16 cellular contexts compared by ENCODE assay signal in the genomic region with DNA sequence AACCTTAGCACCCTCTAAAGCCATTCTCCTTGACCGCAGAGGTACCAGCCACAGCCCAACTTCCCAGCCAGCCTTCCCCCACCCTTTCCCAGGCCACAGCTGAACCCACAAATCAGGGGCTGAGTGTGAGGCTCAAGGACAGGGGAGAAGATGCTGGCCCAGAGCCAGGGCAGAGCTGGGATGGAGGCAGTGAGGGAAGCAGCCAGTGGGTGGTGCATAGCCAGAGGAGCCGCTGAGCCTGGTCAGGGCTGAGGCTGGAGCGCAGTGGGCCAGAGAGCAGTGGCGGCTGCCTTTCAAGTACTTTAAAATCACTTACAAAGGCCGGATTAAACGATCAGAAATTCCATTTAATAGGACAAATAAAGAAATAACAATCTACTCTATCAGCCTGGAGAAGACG. TPM values are rescaled to one million over a fixed set of nuclear protein-coding genes. Genes with fewer than 3 reads are reported as not detected.
A peak's percentile ranks its signal among the peaks of the same experiment; 100 is the strongest.
DNase-seq lines count a peak whose midpoint lies in the region; ATAC-seq and TF ChIP-seq lines count a peak whose summit lies in the region.
"Had no signal": no experiment of that assay in that cellular context is flagged by ENCODE, and none has a peak within 500 bp of the region (broad histone marks: within the 10 kb centered on the region; RNA-seq: fewer than 3 reads in every experiment).

No MANE protein-coding gene starts in this region.

- no peaks in the 10 kb centered on the region for H3K36me3 ChIP-seq in fibroblast of lung (ENCODE audit: control insufficient read depth, insufficient read depth, low read length)

- no peak overlapping the region for H4K5ac ChIP-seq in H9 (ENCODE audit: insufficient read length, low read depth, low read length)

- H3T11ph ChIP-seq in H9 (ENCODE audit: low read length), result no peak overlapping the region

- TF ChIP-seq CTCF in H9 (conservative IDR thresholded peaks at IDR 0.05) (peak; percentile 20; the same call in 1 of the 3 replicates), fibroblast of lung (conservative IDR thresholded peaks at IDR 0.05 in 1 of 2, IDR thresholded peaks at IDR 0.05 in 1 of 2; ENCODE audit: low read depth in 1 of 2, low read length in 2 of 2) (no peak)

- H3K36me3 Mint-ChIP-seq in H9 (ENCODE audit: insufficient read depth in 1 of 3, low read depth in 3 of 3), result peaks cover 2 to 5% (median 2%) of the 10 kb centered on the region in 3 experiments; a peak in 5 of 7 replicates

- no peak overlapping the region for H3K23ac ChIP-seq in H9 (ENCODE audit: insufficient read length, low read depth, low read length)

- H3K4me3 ChIP-seq in fibroblast of lung (replicated peaks in 1 of 4; ENCODE audit: control extremely low read depth in 1 of 4, insufficient read depth in 1 of 4, low read depth in 3 of 4, low read length in 4 of 4), result no peak overlapping the region
- H3K4me3 ChIP-seq: smooth muscle cell had no signal

- no peaks in the 10 kb centered on the region for H4K20me1 ChIP-seq in H9 (ENCODE audit: control insufficient read depth, insufficient read depth, insufficient read length)
- H4K20me1 ChIP-seq in fibroblast of lung (ENCODE audit: control insufficient read depth, extremely low read depth, insufficient read depth, low read length), result no peaks in the 10 kb centered on the region

- H2BK5ac ChIP-seq in H9 (ENCODE audit: insufficient read length, low read length), result no peak overlapping the region

- H3K27me3 ChIP-seq in H9 (ENCODE audit: insufficient read depth, low read length) (no peaks in the 10 kb centered on the region; the same call in 1 of the 2 replicates), fibroblast of lung (ENCODE audit: control insufficient read depth, insufficient read depth, low read length) (no peaks in the 10 kb centered on the region)

- no peak overlapping the region for H3K18ac ChIP-seq in H9 (ENCODE audit: insufficient read length, low read depth, low read length)

- H3K4me1 ChIP-seq in H9 (ENCODE audit: insufficient read depth, low read length), result no peaks in the 10 kb centered on the region
- H3K4me1 ChIP-seq in fibroblast of lung (ENCODE audit: control insufficient read depth, extremely low read depth, insufficient read depth, low read length), result no peaks in the 10 kb centered on the region

- no peak for ATAC-seq in HG03439 (IDR thresholded peaks at IDR 0.05; ENCODE audit: unreplicated experiment)
- no peak for ATAC-seq in HG03159 (IDR thresholded peaks at IDR 0.05; ENCODE audit: unreplicated experiment)
- ATAC-seq: stimulated activated naive CD8-positive, alpha-beta T cell treated with anti-CD3 and anti-CD28 coated beads, Interleukin-15, amount 100 ng/mL, for 72 hours had no signal

- no peak overlapping the region for H2AK5ac ChIP-seq in H9 (ENCODE audit: insufficient read length, low read length)

- no peak overlapping the region for H2BK20ac ChIP-seq in H9 (ENCODE audit: low read depth, low read length, poor library complexity, severe bottlenecking)

- H3K56ac ChIP-seq in H9 (ENCODE audit: insufficient read length, low read depth, low read length), result no peak overlapping the region

- no peak overlapping the region for H3K27ac Mint-ChIP-seq in H9
- H3K27ac Mint-ChIP-seq: stimulated activated naive CD8-positive, alpha-beta T cell treated with anti-CD3 and anti-CD28 coated beads, Interleukin-15, amount 100 ng/mL, for 72 hours had no signal

- H3K4me1 Mint-ChIP-seq in H9, result peaks cover 9 to 13% of the 10 kb centered on the region in 2 experiments; a peak in 3 of 4 replicates
- H3K4me1 Mint-ChIP-seq: stimulated activated naive CD8-positive, alpha-beta T cell treated with anti-CD3 and anti-CD28 coated beads, Interleukin-15, amount 100 ng/mL, for 72 hours had no signal

- H3K23me2 ChIP-seq in H9 (ENCODE audit: insufficient read length, low read depth, low read length, poor library complexity, severe bottlenecking), result no peaks in the 10 kb centered on the region

- H4K8ac ChIP-seq in H9 (replicated peaks; ENCODE audit: insufficient read length, low read depth, low read length), result no peak overlapping the region

- H3K79me2 ChIP-seq in H9 (ENCODE audit: insufficient read depth, low read length) (no peaks in the 10 kb centered on the region; the same call in 1 of the 2 replicates), fibroblast of lung (ENCODE audit: control insufficient read depth, insufficient read depth, low read length) (no peaks in the 10 kb centered on the region)

- no peak overlapping the region for H2BK12ac ChIP-seq in H9 (ENCODE audit: insufficient read length, low read depth, low read length)

- no peaks in the 10 kb centered on the region for H3K9me3 Mint-ChIP-seq in H9
- H3K9me3 Mint-ChIP-seq: stimulated activated naive CD8-positive, alpha-beta T cell treated with anti-CD3 and anti-CD28 coated beads, Interleukin-15, amount 100 ng/mL, for 72 hours had no signal

- H4K91ac ChIP-seq in H9 (ENCODE audit: insufficient read length, low read depth, low read length), result no peak overlapping the region

- no peak overlapping the region for H2BK15ac ChIP-seq in H9 (ENCODE audit: low read depth, low read length)

- no peak overlapping the region for H3K9ac ChIP-seq in H9 (ENCODE audit: extremely low read depth, insufficient read length, low read length)
- no peak overlapping the region for H3K9ac ChIP-seq in fibroblast of lung (ENCODE audit: insufficient read depth, low read length)
- H3K9ac ChIP-seq: KMS-11 had no signal

- H3K9me3 ChIP-seq in H9 (ENCODE audit: control insufficient read depth, low read depth, low read length), result no peaks in the 10 kb centered on the region
- H3K9me3 ChIP-seq in fibroblast of lung (ENCODE audit: control insufficient read depth, insufficient read depth, low read depth, low read length), result no peaks in the 10 kb centered on the region

- no peak for DNase-seq in H9
- peak; percentile 56 for DNase-seq in NCI-H2227 (lab: John Stamatoyannopoulos, UW; ENCODE audit: unreplicated experiment)
- peak; percentile 3 to 5 for DNase-seq in fibroblast of lung (ENCODE audit: low read depth in 2 of 2)
- peak; percentile 56 for DNase-seq in retina
- DNase-seq in NCI-H187 treated with DMSO at 0.1 percent for 48 hours (lab: John Stamatoyannopoulos, UW), result no peak
- DNase-seq: activated CD4-positive, alpha-beta T cell treated with anti-CD3 and anti-CD28 coated beads for 1 hour; activated naive CD4-positive, alpha-beta T cell treated with anti-CD3 and anti-CD28 coated beads, Interleukin-2, amount 50 U/mL, for 16 hours; islet precursor cell; midbrain; NCI-H1694; stimulated activated naive CD8-positive, alpha-beta T cell treated with anti-CD3 and anti-CD28 coated beads, Interleukin-15, amount 100 ng/mL, for 72 hours had no signal

- no peak overlapping the region; the same call in 1 of the 2 replicates for H3K14ac ChIP-seq in H9 (ENCODE audit: insufficient read depth, low read length)

- no peak overlapping the region for H3K4me3 Mint-ChIP-seq in H9
- H3K4me3 Mint-ChIP-seq: stimulated activated naive CD8-positive, alpha-beta T cell treated with anti-CD3 and anti-CD28 coated beads, Interleukin-15, amount 100 ng/mL, for 72 hours had no signal

- H3K4ac ChIP-seq in H9 (ENCODE audit: low read depth, low read length), result no peak overlapping the region

- no peak overlapping the region for H3K4me2 ChIP-seq in H9 (ENCODE audit: insufficient read depth, insufficient read length, low read length)
- H3K4me2 ChIP-seq in fibroblast of lung (ENCODE audit: extremely low read depth, insufficient read depth, low read length), result no peak overlapping the region
- H3K4me2 ChIP-seq: KMS-11, smooth muscle cell had no signal

- WGBS in H9 (ENCODE audit: extremely low coverage, insufficient read length, low lambda C conversion rate), result no CpG with 5 or more reads among the region's 7 CpGs

- no peak overlapping the region for H2BK120ac ChIP-seq in H9 (ENCODE audit: low read depth, low read length, poor library complexity, severe bottlenecking)

- no peaks in the 10 kb centered on the region for H3K27me3 Mint-ChIP-seq in H9 (ENCODE audit: low read depth)
- H3K27me3 Mint-ChIP-seq: stimulated activated naive CD8-positive, alpha-beta T cell treated with anti-CD3 and anti-CD28 coated beads, Interleukin-15, amount 100 ng/mL, for 72 hours had no signal

- no peak overlapping the region for H2AFZ ChIP-seq in H9 (ENCODE audit: low read length)
- no peak overlapping the region for H2AFZ ChIP-seq in fibroblast of lung (ENCODE audit: low read length)

- H3K79me1 ChIP-seq in H9 (ENCODE audit: insufficient read depth, low read depth, low read length, poor library complexity, severe bottlenecking), result no peaks in the 10 kb centered on the region

- H3K27ac ChIP-seq in H9 (ENCODE audit: insufficient read length, low read depth, low read length) (no peak overlapping the region), fibroblast of lung (ENCODE audit: insufficient read depth, low read length) (no peak overlapping the region)
- H3K27ac ChIP-seq: HL-60, KMS-11 had no signal

RNA-seq across cellular contexts. Expression of a gene that starts 36.3 kb away (rescaled TPM):
- 54.7 and 55.3 TPM in 2 replicates for total RNA-seq in H9 (2021)
- total RNA-seq in fibroblast of lung, result 17.2 and 23.6 TPM in 2 replicates
- 21.1 and 26.8 TPM in 2 replicates for polyA plus RNA-seq in fibroblast of lung
- polyA plus RNA-seq in fibroblast of lung (2012), result 26.5 and 29.2 TPM in 2 replicates
- polyA minus RNA-seq in fibroblast of lung (ENCODE audit: low replicate concordance), result 54.5 and 79.4 TPM in 2 replicates

Comparison
In these comparisons a context has a peak if more than half of its experiments do, and no peak if none do; other contexts are left out.
1. DNase-seq: peak in NCI-H2227 (single experiment), fibroblast of lung (2 of 2) and retina (single experiment); none in H9 (single experiment) and NCI-H187 treated with DMSO at 0.1 percent for 48 hours (single experiment).